16 cellular contexts compared by ENCODE assay signal in genomic region chr9:111890254-111890791, GRCh38.
"Had no signal": no experiment of that assay in that cellular context is flagged by ENCODE, and none has a peak within 500 bp of the region (broad histone marks: within the 10 kb centered on the region; RNA-seq: fewer than 3 reads in every experiment).

No MANE protein-coding gene starts in this region.

- DNase-seq: effector CD4-positive, alpha-beta T cell; endodermal cell; foreskin keratinocyte; kidney glomerular epithelial cell; mammary epithelial cell; naive thymus-derived CD4-positive, alpha-beta T cell; nephron progenitor cell; psoas muscle; retina; stimulated activated CD4-positive, alpha-beta T cell treated with anti-CD3 and anti-CD28 coated beads, Interleukin-2, amount 100 ng/mL, for 24 hours; stimulated activated naive CD4-positive, alpha-beta T cell; trophoblast cell had no signal

- H3K4me1 ChIP-seq: foreskin keratinocyte, psoas muscle had no signal

- ATAC-seq: foreskin keratinocyte; left lobe of liver; naive thymus-derived CD4-positive, alpha-beta T cell; psoas muscle; sciatic nerve had no signal

- H3K27ac Mint-ChIP-seq: endodermal cell, nephron progenitor cell had no signal

- FAIRE-seq: endothelial cell of umbilical vein had no signal

- H3K4me3 Mint-ChIP-seq: endodermal cell, nephron progenitor cell had no signal

- H3K27ac ChIP-seq: coronary artery, foreskin keratinocyte, psoas muscle had no signal

- H3K36me3 Mint-ChIP-seq: naive thymus-derived CD4-positive, alpha-beta T cell had no signal

- H3K9me3 ChIP-seq: psoas muscle had no signal

- H3K9me3 Mint-ChIP-seq: naive thymus-derived CD4-positive, alpha-beta T cell had no signal

- H3K27me3 ChIP-seq: foreskin keratinocyte had no signal

- H3K4me1 Mint-ChIP-seq: nephron progenitor cell had no signal

- H3K4me3 ChIP-seq: coronary artery, psoas muscle had no signal
